ENCODE assay signal across 11 cellular contexts in the genomic region with DNA sequence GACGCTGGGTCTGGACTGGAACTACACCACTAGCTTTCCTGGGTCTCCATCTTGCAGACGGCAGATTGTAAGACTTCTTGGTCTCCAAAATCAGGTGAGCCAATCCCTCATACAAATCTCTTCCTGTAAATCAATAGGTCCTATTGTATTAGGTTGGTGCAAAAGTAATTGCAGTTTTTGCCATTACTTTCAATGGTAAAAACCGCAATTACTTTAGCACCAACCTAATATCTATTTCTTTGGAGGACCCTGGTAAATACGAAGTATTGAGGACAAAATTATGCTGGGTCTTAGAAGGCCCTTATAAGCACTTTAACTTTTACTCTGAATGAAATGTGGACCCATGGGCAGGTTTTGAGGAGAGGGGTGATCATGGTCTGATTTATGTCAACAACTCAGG.
"Had no signal": no experiment of that assay in that cellular context is flagged by ENCODE, and none has a peak within 500 bp of the region (broad histone marks: within the 10 kb centered on the region; RNA-seq: fewer than 3 reads in every experiment).

No MANE protein-coding gene starts in this region.

- DNase-seq: GM23248, GOT3, H7, H9, HCEC 1CT, HFFc6 had no signal

- H3K27ac Mint-ChIP-seq: GM23338, H9, HFFc6 had no signal

- H3K4me3 Mint-ChIP-seq: GM23338, H9, HFFc6 had no signal

- ATAC-seq: GM23338, HCT116 had no signal

- H3K9ac ChIP-seq: GM23248 had no signal

- H2AFZ ChIP-seq: GM23248, GM23338 had no signal

- FAIRE-seq: H1, H54 had no signal

- H3K4me2 ChIP-seq: GM23338 had no signal

- H3K4me1 ChIP-seq: HAP-1 had no signal

- H3K36me3 ChIP-seq: HAP-1 had no signal

- H3K4me3 ChIP-seq: GM23248, GM23338, HAP-1 had no signal

- H3K9me3 ChIP-seq: HAP-1 had no signal

- H3K27ac ChIP-seq: GM23248 had no signal
